In genomic region chr3:165193392-165194268, GRCh38 we compare ENCODE assay signal across 18 cellular contexts. TPM values are rescaled to one million over a fixed set of nuclear protein-coding genes. Genes with fewer than 3 reads are reported as not detected.
DNase-seq lines count a peak whose midpoint lies in the region; ATAC-seq and TF ChIP-seq lines count a peak whose summit lies in the region.
"Had no signal": no experiment of that assay in that cellular context is flagged by ENCODE, and none has a peak within 500 bp of the region (broad histone marks: within the 10 kb centered on the region; RNA-seq: fewer than 3 reads in every experiment).

No MANE protein-coding gene starts in this region.

- peak overlapping the region; percentile 97 for H3K4me3 Mint-ChIP-seq in neural crest cell
- H3K4me3 Mint-ChIP-seq: natural killer cell treated with Interleukin-12 subunit alpha and Interleukin-12 subunit beta and Interleukin-15 and Interleukin-18, amount 100 ng/mL, for 72 hours; stimulated activated naive CD8-positive, alpha-beta T cell treated with anti-CD3 and anti-CD28 coated beads, Interleukin-15, amount 100 ng/mL, for 72 hours had no signal

- no peak overlapping the region for H3K27ac Mint-ChIP-seq in neural crest cell (ENCODE audit: unreplicated experiment)
- H3K27ac Mint-ChIP-seq: natural killer cell treated with Interleukin-12 subunit alpha and Interleukin-12 subunit beta and Interleukin-15 and Interleukin-18, amount 100 ng/mL, for 72 hours; stimulated activated naive CD8-positive, alpha-beta T cell treated with anti-CD3 and anti-CD28 coated beads, Interleukin-15, amount 100 ng/mL, for 72 hours had no signal

- peak overlapping the region; percentile 67 to 74 (median 70) for H3K4me3 ChIP-seq in esophagus muscularis mucosa
- H3K4me3 ChIP-seq in testis, result no peak overlapping the region
- H3K4me3 ChIP-seq: SJCRH30 had no signal

- peaks cover 79% of the 10 kb centered on the region for H3K27me3 Mint-ChIP-seq in neural crest cell (ENCODE audit: low read depth)

- ATAC-seq in left colon, result no peak
- ATAC-seq: natural killer cell treated with Interleukin-12 subunit alpha and Interleukin-12 subunit beta and Interleukin-15 and Interleukin-18, amount 100 ng/mL, for 72 hours; stimulated activated naive CD8-positive, alpha-beta T cell treated with anti-CD3 and anti-CD28 coated beads, Interleukin-15, amount 100 ng/mL, for 72 hours had no signal

- H3K9me3 Mint-ChIP-seq in neural crest cell, result no peaks in the 10 kb centered on the region
- H3K9me3 Mint-ChIP-seq: stimulated activated naive CD8-positive, alpha-beta T cell treated with anti-CD3 and anti-CD28 coated beads, Interleukin-15, amount 100 ng/mL, for 72 hours had no signal

- peak; percentile 42 for DNase-seq in Ammon's horn (ENCODE audit: low spot score)
- DNase-seq in NCI-H524 (lab: John Stamatoyannopoulos, UW), result peak; percentile 26 to 54
- no peak for DNase-seq in esophagus muscularis mucosa (ENCODE audit: extremely low spot score)
- peak; percentile 2 for DNase-seq in neural crest cell (ENCODE audit: low read depth, low spot score)
- no peak for DNase-seq in activated naive CD4-positive, alpha-beta T cell treated with anti-CD3 and anti-CD28 coated beads, Interleukin-2, amount 50 U/mL, for 16 hours
- DNase-seq in left colon, result no peak
- no peak for DNase-seq in NCI-H2196 (lab: John Stamatoyannopoulos, UW; ENCODE audit: unreplicated experiment)
- DNase-seq in testis, result no peak
- DNase-seq: activated CD4-positive, CD25-positive, alpha-beta regulatory T cell treated with anti-CD3 and anti-CD28 coated beads, Interleukin-2, amount 50 U/mL, for 72 hours; activated effector memory CD4-positive, alpha-beta T cell treated with Interleukin-2 at 50 U/mL for 16 hours; effector CD8-positive, alpha-beta T cell; hippocampal formation; NCI-H446 treated with DMSO at 0.1 percent for 48 hours; SJCRH30; stimulated activated CD4-positive, alpha-beta T cell treated with anti-CD3 and anti-CD28 coated beads, Interleukin-4, amount 100 ng/mL, for 1 hour; stimulated activated naive CD8-positive, alpha-beta T cell treated with anti-CD3 and anti-CD28 coated beads, Interleukin-15, amount 100 ng/mL, for 72 hours had no signal

- WGBS in esophagus muscularis mucosa, result 2% methylated on average over 18 of the region's 18 CpGs
- WGBS in testis, 2 donors, result 4 to 5% methylated on average over 18 of the region's 18 CpGs

- no peak for TF ChIP-seq CTCF in esophagus muscularis mucosa (IDR thresholded peaks at IDR 0.05)
- TF ChIP-seq CTCF in neural crest cell (conservative IDR thresholded peaks at IDR 0.05), result no peak
- no peak for TF ChIP-seq CTCF in testis (IDR thresholded peaks at IDR 0.05)

- TF ChIP-seq POLR2A in esophagus muscularis mucosa (IDR thresholded peaks at IDR 0.05; ENCODE audit: low read depth) (no peak), testis (IDR thresholded peaks at IDR 0.05) (no peak)

- H3K27ac ChIP-seq in esophagus muscularis mucosa (replicated peaks in 1 of 4) (peak overlapping the region; percentile 85 to 93 (median 89)), testis (no peak overlapping the region)
- H3K27ac ChIP-seq: SJCRH30 had no signal

- intact Hi-C loops in esophagus muscularis mucosa (cut with DNase I), result no loop called here
- intact Hi-C loops in left colon (cut with DNase I, micrococcal nuclease), result no loop called here
- intact Hi-C loops in testis (cut with DNase I; ENCODE audit: low total_unique reads), result no loop called here

- H3K36me3 Mint-ChIP-seq in neural crest cell (ENCODE audit: low read depth), result no peaks in the 10 kb centered on the region

- H3K4me1 Mint-ChIP-seq in neural crest cell, result peaks cover 45% of the 10 kb centered on the region

- no peak for TF ChIP-seq EP300 in esophagus muscularis mucosa (IDR thresholded peaks at IDR 0.05)

- H3K9me3 ChIP-seq in esophagus muscularis mucosa, result no peaks in the 10 kb centered on the region
- no peaks in the 10 kb centered on the region for H3K9me3 ChIP-seq in testis
- H3K9me3 ChIP-seq: SJCRH30 had no signal

- H3K27me3 ChIP-seq in esophagus muscularis mucosa, result peaks cover 0 to 47% (median 14%) of the 10 kb centered on the region in 4 donors
- peaks cover 8% of the 10 kb centered on the region for H3K27me3 ChIP-seq in testis
- H3K27me3 ChIP-seq: SJCRH30 had no signal

- H3K36me3 ChIP-seq in esophagus muscularis mucosa (peaks cover 0 to 2% (median 0%) of the 10 kb centered on the region in 4 donors), testis (ENCODE audit: low read depth, missing control alignments) (no peaks in the 10 kb centered on the region)
- H3K36me3 ChIP-seq: SJCRH30 had no signal

- H3K4me1 ChIP-seq in esophagus muscularis mucosa, result peaks cover 30 to 47% (median 35%) of the 10 kb centered on the region in 4 donors
- peaks cover 27% of the 10 kb centered on the region for H3K4me1 ChIP-seq in testis
- H3K4me1 ChIP-seq: SJCRH30 had no signal

RNA-seq across cellular contexts. Expression of gene SLITRK3, which starts 2.6 kb away (rescaled TPM):
- total RNA-seq in esophagus muscularis mucosa (10 to 100 TPM; 14.5 to 29.3 (median 16.9) TPM), neural crest cell (0.51 and 1.4 TPM in 2 replicates), left colon (under 1 TPM; 0.21 to 0.61 TPM), testis (under 1 TPM; 0.06 to 0.16 TPM)
- 1.6 TPM for polyA plus RNA-seq in testis (ENCODE audit: insufficient read depth, low read depth, low replicate concordance)
- total RNA-seq: natural killer cell treated with Interleukin-12 subunit alpha and Interleukin-12 subunit beta and Interleukin-15 and Interleukin-18, amount 100 ng/mL, for 72 hours; SJCRH30 had no signal
- polyA plus RNA-seq: BJ had no signal

Comparison
In these comparisons a context has a peak if more than half of its experiments do, and no peak if none do; other contexts are left out.
1. DNase-seq: peak in Ammon's horn (single experiment), NCI-H524 (2 of 2) and neural crest cell (single experiment); none in esophagus muscularis mucosa (single experiment), activated naive CD4-positive, alpha-beta T cell treated with anti-CD3 and anti-CD28 coated beads, Interleukin-2, amount 50 U/mL, for 16 hours (single experiment), left colon (0 of 2), NCI-H2196 (single experiment) and testis (single experiment).
2. H3K27ac ChIP-seq: peak in esophagus muscularis mucosa (4 of 4); none in testis (0 of 2).
3. H3K4me3 ChIP-seq: peak in esophagus muscularis mucosa (4 of 4); none in testis (0 of 2).